In the genomic region with DNA sequence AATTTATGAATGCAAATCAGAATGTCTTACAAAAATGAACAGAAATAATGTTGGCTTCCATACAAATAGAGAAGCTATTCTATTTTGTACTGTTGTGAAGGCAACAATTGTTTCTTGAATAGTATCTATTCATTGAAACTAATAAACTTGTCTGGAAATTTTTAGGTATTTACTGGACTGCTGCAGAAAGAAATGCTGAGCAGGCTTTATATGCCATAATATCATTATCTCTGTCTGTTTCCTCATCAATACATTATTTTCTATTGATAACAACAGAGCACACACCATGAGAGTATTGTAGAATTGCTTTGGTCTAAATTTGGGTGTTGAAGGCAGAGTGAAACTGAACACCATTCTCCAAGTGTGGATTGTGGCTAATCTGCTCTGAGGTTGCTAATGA, we compare ENCODE assay signal across 19 cellular contexts.
DNase-seq lines count a peak whose midpoint lies in the region; ATAC-seq and TF ChIP-seq lines count a peak whose summit lies in the region.
"Had no signal": no experiment of that assay in that cellular context is flagged by ENCODE, and none has a peak within 500 bp of the region (broad histone marks: within the 10 kb centered on the region; RNA-seq: fewer than 3 reads in every experiment).

No MANE protein-coding gene starts in this region.

- no peaks in the 10 kb centered on the region for H3K27me3 Mint-ChIP-seq in chondrocyte (ENCODE audit: low read depth)
- H3K27me3 Mint-ChIP-seq: CD4-positive, CD25-positive, alpha-beta regulatory T cell had no signal

- H2BK12ac ChIP-seq in neuronal stem cell (ENCODE audit: low read length), result no peak overlapping the region

- H2BK5ac ChIP-seq in neuronal stem cell (ENCODE audit: low read length), result no peak overlapping the region

- no peak for DNase-seq in cardiac muscle cell (ENCODE audit: low read depth in 1 of 2, low spot score in 1 of 2)
- no peak for DNase-seq in cardiac septum (ENCODE audit: low spot score)
- DNase-seq in PC-3, result no peak
- no peak for DNase-seq in chondrocyte (ENCODE audit: low spot score)
- DNase-seq in substantia nigra (lab: John Stamatoyannopoulos, UW), result no peak
- no peak for DNase-seq in neuronal stem cell (ENCODE audit: low spot score)
- DNase-seq in T1000 (lab: John Stamatoyannopoulos, UW), result no peak
- no peak for DNase-seq in GM03348 (ENCODE audit: low spot score)
- DNase-seq: 8988T; CD4-positive, CD25-positive, alpha-beta regulatory T cell; DND-41; GOT3; HCEC 1CT; Karpas-422; NCI-H1436 treated with DMSO at 0.1 percent for 48 hours; NCI-H187 treated with DMSO at 0.1 percent for 48 hours; NCI-H2107 had no signal

- peaks cover 43% of the 10 kb centered on the region for H3K4me1 Mint-ChIP-seq in chondrocyte (ENCODE audit: low read depth)

- H3K4me3 ChIP-seq in cardiac muscle cell (no peak overlapping the region), PC-3 (ENCODE audit: low read length) (no peak overlapping the region), neuronal stem cell (ENCODE audit: low read length in 2 of 2) (no peak overlapping the region)
- H3K4me3 ChIP-seq: BLaER1 had no signal

- H2AK5ac ChIP-seq in neuronal stem cell (ENCODE audit: low read depth, low read length), result no peak overlapping the region

- no peak for ATAC-seq in PC-3
- ATAC-seq: SK-N-SH treated with all-trans-retinoic acid at 6 μM for 48 hours had no signal

- H3K4ac ChIP-seq in neuronal stem cell (ENCODE audit: low read length), result no peak overlapping the region

- no peak overlapping the region for H3K14ac ChIP-seq in neuronal stem cell (ENCODE audit: low read length)

- no TSS peak for BruUV-seq in PC-3 (replicated peaks; lab: Mats Ljungman, UMichigan)

- H3K27me3 ChIP-seq in cardiac muscle cell (no peaks in the 10 kb centered on the region), PC-3 (ENCODE audit: low read length) (no peaks in the 10 kb centered on the region), neuronal stem cell (ENCODE audit: control insufficient read depth in 3 of 3, insufficient read depth in 3 of 3, low read depth in 1 of 3, low read length in 3 of 3) (no peaks in the 10 kb centered on the region)
- H3K27me3 ChIP-seq: BLaER1 had no signal

- no peaks in the 10 kb centered on the region for H3K9me3 Mint-ChIP-seq in chondrocyte (ENCODE audit: low read depth)
- H3K9me3 Mint-ChIP-seq: CD4-positive, CD25-positive, alpha-beta regulatory T cell had no signal

- no peaks in the 10 kb centered on the region for H3K79me2 ChIP-seq in PC-3 (ENCODE audit: low read length)

- H3K9ac ChIP-seq in PC-3 (ENCODE audit: low read length) (no peak overlapping the region), neuronal stem cell (ENCODE audit: low read depth, low read length, poor library complexity) (no peak overlapping the region)
- H3K9ac ChIP-seq: BLaER1 had no signal

- H3K9me3 ChIP-seq in cardiac muscle cell (ENCODE audit: low read depth) (no peaks in the 10 kb centered on the region), PC-3 (ENCODE audit: low read length) (no peaks in the 10 kb centered on the region), neuronal stem cell (replicated peaks in 1 of 2; ENCODE audit: control insufficient read depth in 2 of 2, insufficient read depth in 1 of 2, low read depth in 1 of 2, low read length in 2 of 2) (no peaks in the 10 kb centered on the region)
- H3K9me3 ChIP-seq: BLaER1 had no signal

- H3K27ac ChIP-seq in cardiac muscle cell (peak overlapping the region; percentile 67), PC-3 (ENCODE audit: low read length) (no peak overlapping the region), substantia nigra (ENCODE audit: low read depth, low read length, poor library complexity, severe bottlenecking) (peak overlapping the region; percentile 15), neuronal stem cell (replicated peaks; ENCODE audit: low read length) (no peak overlapping the region)
- H3K27ac ChIP-seq: BLaER1 had no signal

- TF ChIP-seq CTCF in cardiac muscle cell (IDR thresholded peaks at IDR 0.05; ENCODE audit: low read depth, low read length) (no peak), PC-3 (conservative IDR thresholded peaks at IDR 0.05; ENCODE audit: low read depth, low read length) (no peak), chondrocyte (IDR thresholded peaks at IDR 0.05) (no peak)

- H3K4me3 Mint-ChIP-seq in chondrocyte (ENCODE audit: unreplicated experiment), result no peak overlapping the region
- H3K4me3 Mint-ChIP-seq: CD4-positive, CD25-positive, alpha-beta regulatory T cell had no signal

- H3K27ac Mint-ChIP-seq in chondrocyte (ENCODE audit: unreplicated experiment), result peak overlapping the region; percentile 41

- no peaks in the 10 kb centered on the region for H3F3A ChIP-seq in PC-3 (ENCODE audit: low read length, unreplicated experiment)

- H2BK120ac ChIP-seq in neuronal stem cell (ENCODE audit: low read depth, low read length), result no peak overlapping the region

- CTCF ChIA-PET in PC-3 (lab: Charles Lee), result no interaction called here

- H4K91ac ChIP-seq in neuronal stem cell (ENCODE audit: low read depth, low read length, poor library complexity), result no peak overlapping the region

- H4K8ac ChIP-seq in neuronal stem cell (ENCODE audit: low read depth, low read length), result no peak overlapping the region

- H3K79me1 ChIP-seq in neuronal stem cell (ENCODE audit: low read depth, low read length), result no peaks in the 10 kb centered on the region

- H3K9me2 ChIP-seq in PC-3 (replicated peaks; ENCODE audit: low read length), result no peaks in the 10 kb centered on the region

- POLR2A ChIA-PET in PC-3 (lab: Charles Lee; ENCODE audit: unreplicated experiment), result no interaction called here

- no peak overlapping the region for H2BK15ac ChIP-seq in neuronal stem cell (ENCODE audit: low read length)

- H3K4me1 ChIP-seq in cardiac muscle cell (ENCODE audit: low read depth) (peaks cover 3% of the 10 kb centered on the region), PC-3 (ENCODE audit: insufficient read depth, low read length) (peaks cover 25% of the 10 kb centered on the region), neuronal stem cell (ENCODE audit: control insufficient read depth in 2 of 2, insufficient read depth in 1 of 2, low read depth in 1 of 2, low read length in 2 of 2) (no peaks in the 10 kb centered on the region)
- H3K4me1 ChIP-seq: BLaER1 had no signal

- no peak overlapping the region for H3K18ac ChIP-seq in neuronal stem cell (ENCODE audit: low read length)

- H2AFZ ChIP-seq in PC-3 (ENCODE audit: low read length) (no peak overlapping the region), neuronal stem cell (ENCODE audit: low read length) (no peak overlapping the region)

- no peaks in the 10 kb centered on the region for H3K36me3 Mint-ChIP-seq in chondrocyte (ENCODE audit: low read depth)

- H3K36me3 ChIP-seq in cardiac muscle cell, result no peaks in the 10 kb centered on the region
- no peaks in the 10 kb centered on the region for H3K36me3 ChIP-seq in PC-3 (ENCODE audit: low read depth, low read length)
- no peaks in the 10 kb centered on the region for H3K36me3 ChIP-seq in neuronal stem cell (replicated peaks in 1 of 2; ENCODE audit: control insufficient read depth in 2 of 2, insufficient read depth in 2 of 2, low read length in 2 of 2)

- H4K20me1 ChIP-seq in PC-3 (ENCODE audit: low read length), result 0 out of 2 replicates have a peak, but pooled peaks cover 4% of the 10 kb centered on the region
- H4K20me1 ChIP-seq: BLaER1 had no signal

- intact Hi-C loops in cardiac septum (cut with DNase I) (loop anchor here (10.0 kb wide), 1 partner anchor 365 kb away; no protein-coding TSS in a partner anchor), PC-3 (cut with micrococcal nuclease) (no loop called here)

- no peak overlapping the region for H3K23ac ChIP-seq in neuronal stem cell (ENCODE audit: low read depth, low read length, poor library complexity)

- peak overlapping the region; percentile 58 for H3K4me2 ChIP-seq in PC-3 (ENCODE audit: low read length)
- no peak overlapping the region for H3K4me2 ChIP-seq in neuronal stem cell (ENCODE audit: insufficient read depth, low read length, poor library complexity, severe bottlenecking)
- H3K4me2 ChIP-seq: BLaER1 had no signal

Comparison
In these comparisons a context has a peak if more than half of its experiments do, and no peak if none do; other contexts are left out.
1. H3K27ac ChIP-seq: peak in cardiac muscle cell (single experiment) and substantia nigra (single experiment); none in PC-3 (single experiment) and neuronal stem cell (single experiment).